ENCODE assay signal across 8 cellular contexts in the genomic region with DNA sequence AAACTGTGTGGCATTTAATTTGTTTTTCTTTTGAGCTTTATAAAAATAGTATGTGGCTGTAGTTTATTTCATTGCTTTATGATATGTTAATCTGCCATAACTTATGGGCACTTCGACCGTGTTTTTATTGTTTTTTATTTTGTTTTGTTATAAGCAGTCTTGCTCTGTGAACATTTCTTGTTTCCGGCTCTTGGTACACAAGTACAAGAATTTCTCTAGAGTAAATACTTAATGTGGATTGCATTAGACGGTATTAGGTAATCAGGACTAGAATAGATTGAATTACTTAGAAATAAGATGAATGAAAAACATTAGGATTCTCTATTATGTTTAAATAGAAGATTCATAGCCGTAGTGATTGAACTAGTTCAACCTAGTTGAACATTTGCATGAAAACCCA. TPM values are rescaled to one million over a fixed set of nuclear protein-coding genes. Genes with fewer than 3 reads are reported as not detected.
DNase-seq lines count a peak whose midpoint lies in the region; ATAC-seq and TF ChIP-seq lines count a peak whose summit lies in the region.

No MANE protein-coding gene starts in this region.

- H3K4me3 Mint-ChIP-seq in T-helper 2 cell treated with Interferon-gamma antibody and Interleukin-4, amounts not matched to agents 5 μg/mL and 100 μg/mL, for 36 hours = peak overlapping the region; percentile 89
- peak overlapping the region; percentile 90 to 95 (median 91) for H3K4me3 Mint-ChIP-seq in T-cell
- peak overlapping the region; percentile 92 for H3K4me3 Mint-ChIP-seq in stimulated activated effector memory CD8-positive, alpha-beta T cell treated with anti-CD3 and anti-CD28 coated beads, Interleukin-12 subunit alpha, Interleukin-12 subunit beta, amount 100 ng/mL, for 72 hours

- CTCF ChIA-PET in T-cell (lab: Charles Lee) = interaction anchor here (0.7 to 2.8 kb wide), 2 partner anchors 10 to 17 kb away, joined by 3 to 10 read pairs; no protein-coding TSS in a partner anchor

- no peak for TF ChIP-seq CTCF in fibroblast of pulmonary artery (IDR thresholded peaks at IDR 0.05; ENCODE audit: low read length, missing control alignments)

- peak overlapping the region; percentile 12 for H3K27ac Mint-ChIP-seq in T-helper 2 cell treated with Interferon-gamma antibody and Interleukin-4, amounts not matched to agents 5 μg/mL and 100 μg/mL, for 36 hours
- H3K27ac Mint-ChIP-seq in T-cell = peak overlapping the region in 1 of 2 donors; percentile 28
- no peak overlapping the region for H3K27ac Mint-ChIP-seq in stimulated activated effector memory CD8-positive, alpha-beta T cell treated with anti-CD3 and anti-CD28 coated beads, Interleukin-12 subunit alpha, Interleukin-12 subunit beta, amount 100 ng/mL, for 72 hours

- POLR2A ChIA-PET in T-cell (lab: Charles Lee) = interaction anchor here (1.7 kb wide), 2 partner anchors 10 kb away, joined by 6 to 7 read pairs; no protein-coding TSS in a partner anchor

- peaks cover 4% of the 10 kb centered on the region for H3K27me3 Mint-ChIP-seq in T-helper 2 cell treated with Interferon-gamma antibody and Interleukin-4, amounts not matched to agents 5 μg/mL and 100 μg/mL, for 36 hours (ENCODE audit: low read depth)
- no peaks in the 10 kb centered on the region for H3K27me3 Mint-ChIP-seq in T-cell

- H3K36me3 Mint-ChIP-seq in T-helper 2 cell treated with Interferon-gamma antibody and Interleukin-4, amounts not matched to agents 5 μg/mL and 100 μg/mL, for 36 hours (ENCODE audit: low read depth) = no peaks in the 10 kb centered on the region
- H3K36me3 Mint-ChIP-seq in T-cell = no peaks in the 10 kb centered on the region
- H3K36me3 Mint-ChIP-seq in stimulated activated effector memory CD8-positive, alpha-beta T cell treated with anti-CD3 and anti-CD28 coated beads, Interleukin-12 subunit alpha, Interleukin-12 subunit beta, amount 100 ng/mL, for 72 hours = peaks cover 11% of the 10 kb centered on the region

- peak overlapping the region; percentile 68 for H3K4me3 ChIP-seq in fibroblast of pulmonary artery (replicated peaks; ENCODE audit: low read depth, low read length)

- no peaks in the 10 kb centered on the region for H3K9me3 Mint-ChIP-seq in T-helper 2 cell treated with Interferon-gamma antibody and Interleukin-4, amounts not matched to agents 5 μg/mL and 100 μg/mL, for 36 hours
- H3K9me3 Mint-ChIP-seq in T-cell = no peaks in the 10 kb centered on the region
- H3K9me3 Mint-ChIP-seq in stimulated activated effector memory CD8-positive, alpha-beta T cell treated with anti-CD3 and anti-CD28 coated beads, Interleukin-12 subunit alpha, Interleukin-12 subunit beta, amount 100 ng/mL, for 72 hours = no peaks in the 10 kb centered on the region

- ATAC-seq in T-cell (replicated peaks in 1 of 4) (no peak), HG03175 (IDR thresholded peaks at IDR 0.05; ENCODE audit: unreplicated experiment) (no peak)
- no peak for ATAC-seq in stimulated activated effector memory CD8-positive, alpha-beta T cell treated with anti-CD3 and anti-CD28 coated beads, Interleukin-12 subunit alpha, Interleukin-12 subunit beta, amount 100 ng/mL, for 72 hours

- H3K4me1 Mint-ChIP-seq in T-helper 2 cell treated with Interferon-gamma antibody and Interleukin-4, amounts not matched to agents 5 μg/mL and 100 μg/mL, for 36 hours (ENCODE audit: low read depth) = peaks cover 35% of the 10 kb centered on the region
- peaks cover 38 to 46% (median 41%) of the 10 kb centered on the region in 3 donors for H3K4me1 Mint-ChIP-seq in T-cell
- peaks cover 31% of the 10 kb centered on the region for H3K4me1 Mint-ChIP-seq in stimulated activated effector memory CD8-positive, alpha-beta T cell treated with anti-CD3 and anti-CD28 coated beads, Interleukin-12 subunit alpha, Interleukin-12 subunit beta, amount 100 ng/mL, for 72 hours

- DNase-seq in T-helper 2 cell treated with Interferon-gamma antibody and Interleukin-4, amounts not matched to agents 5 μg/mL and 100 μg/mL, for 36 hours (ENCODE audit: low spot score) = no peak
- DNase-seq in T-helper 2 cell = no peak
- no peak for DNase-seq in T-cell
- peak; percentile 31 for DNase-seq in fibroblast of pulmonary artery (ENCODE audit: low read depth)
- DNase-seq in stimulated activated effector memory CD8-positive, alpha-beta T cell treated with anti-CD3 and anti-CD28 coated beads, Interleukin-12 subunit alpha, Interleukin-12 subunit beta, amount 100 ng/mL, for 72 hours (ENCODE audit: low spot score in 2 of 2) = no peak
- DNase-seq in H4 (ENCODE audit: low spot score) = no peak
- no peak for DNase-seq in RPMI8226

RNA-seq across cellular contexts. Expression of gene ZFAND6, which starts 2.1 kb away (rescaled TPM):
- 10 to 100 TPM; 49.1 to 84.2 (median 57.1) TPM for total RNA-seq in T-cell
- 140 and 179 TPM in 2 replicates for total RNA-seq in H4 (2014; rRNA removed; shearing (Covaris generic))
